In the genomic region with DNA sequence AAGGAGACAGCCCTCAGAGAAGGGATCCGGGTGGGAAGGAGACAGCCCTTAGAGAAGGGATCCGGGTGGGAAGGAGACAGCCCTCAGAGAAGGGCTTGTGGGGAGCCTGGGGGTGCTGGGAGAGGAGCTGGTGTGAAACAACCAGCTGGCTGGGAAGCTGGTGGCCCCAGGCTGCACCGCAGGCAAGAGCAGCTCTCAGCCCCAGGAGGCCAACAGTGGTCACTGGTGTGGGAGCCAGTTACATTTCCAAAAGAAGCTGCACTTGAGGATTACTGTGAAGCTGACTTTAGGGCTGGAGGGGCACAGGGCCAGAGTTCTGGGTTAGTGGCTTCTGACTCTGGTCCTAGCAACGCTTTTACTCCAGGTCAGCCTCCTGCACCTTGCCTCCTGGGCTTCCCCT, we compare ENCODE assay signal across 21 cellular contexts.
"Had no signal": no experiment of that assay in that cellular context is flagged by ENCODE, and none has a peak within 500 bp of the region (broad histone marks: within the 10 kb centered on the region; RNA-seq: fewer than 3 reads in every experiment).

No MANE protein-coding gene starts in this region.

- H3K4me1 Mint-ChIP-seq: endodermal cell had no signal

- H3K9me3 Mint-ChIP-seq: activated CD4-positive, alpha-beta memory T cell treated with anti-CD3 and anti-CD28 coated beads for 36 hours; activated naive CD8-positive, alpha-beta T cell treated with anti-CD3 and anti-CD28 coated beads, Interleukin-2, amount 50 U/mL, for 24 hours; endodermal cell; T-helper 1 cell treated with Interleukin-12 subunit alpha and Interleukin-12 subunit beta and Interleukin-4 antibody, amounts not matched to agents 30 μg/mL and 1 μg/mL, for 36 hours had no signal

- H3K9ac ChIP-seq: neural progenitor cell had no signal

- H3K36me3 ChIP-seq: gastroesophageal sphincter, heart right ventricle, neural progenitor cell, thoracic aorta, upper lobe of left lung had no signal

- H3K27ac ChIP-seq: gastroesophageal sphincter, heart right ventricle, neural progenitor cell, thoracic aorta, upper lobe of left lung had no signal

- H3K9me3 ChIP-seq: gastroesophageal sphincter, heart right ventricle, thoracic aorta, upper lobe of left lung had no signal

- DNase-seq: activated CD4-positive, alpha-beta memory T cell treated with anti-CD3 and anti-CD28 coated beads for 36 hours; activated CD4-positive, alpha-beta T cell treated with anti-CD3 and anti-CD28 coated beads for 48 hours; activated gamma-delta T cell; activated naive CD4-positive, alpha-beta T cell treated with anti-CD3 and anti-CD28 coated beads, Interleukin-2, amount 50 U/mL, for 16 hours; activated naive CD8-positive, alpha-beta T cell treated with anti-CD3 and anti-CD28 coated beads, Interleukin-2, amount 50 U/mL, for 24 hours; activated T-cell treated with anti-CD3 and anti-CD28 coated beads, Interleukin-2, amount 50 U/mL, for 48 hours; cerebellar nuclear complex; cortex of kidney; endodermal cell; heart right ventricle; islet precursor cell; naive B cell; stimulated activated CD4-positive, alpha-beta T cell treated with anti-CD3 and anti-CD28 coated beads, Interleukin-4, amount 100 ng/mL, for 1 hour; stimulated activated naive CD4-positive, alpha-beta T cell treated with Interleukin-2 at 50 U/mL for 16 hours; T1000 had no signal

- H3K36me3 Mint-ChIP-seq: activated CD4-positive, alpha-beta memory T cell treated with anti-CD3 and anti-CD28 coated beads for 36 hours; naive B cell had no signal

- H3K4me3 ChIP-seq: gastroesophageal sphincter, heart right ventricle, neural progenitor cell, thoracic aorta, upper lobe of left lung had no signal

- H3K27ac Mint-ChIP-seq: activated CD4-positive, alpha-beta memory T cell treated with anti-CD3 and anti-CD28 coated beads for 36 hours; activated naive CD8-positive, alpha-beta T cell treated with anti-CD3 and anti-CD28 coated beads, Interleukin-2, amount 50 U/mL, for 24 hours; endodermal cell; naive B cell; neural progenitor cell; T-helper 1 cell treated with Interleukin-12 subunit alpha and Interleukin-12 subunit beta and Interleukin-4 antibody, amounts not matched to agents 30 μg/mL and 1 μg/mL, for 36 hours had no signal

- ATAC-seq: activated naive CD8-positive, alpha-beta T cell treated with anti-CD3 and anti-CD28 coated beads, Interleukin-2, amount 50 U/mL, for 24 hours; gastroesophageal sphincter; heart right ventricle; left colon had no signal

- H3K4me2 ChIP-seq: neural progenitor cell had no signal

- H3K4me3 Mint-ChIP-seq: activated CD4-positive, alpha-beta memory T cell treated with anti-CD3 and anti-CD28 coated beads for 36 hours; activated naive CD8-positive, alpha-beta T cell treated with anti-CD3 and anti-CD28 coated beads, Interleukin-2, amount 50 U/mL, for 24 hours; endodermal cell; neural progenitor cell; T-helper 1 cell treated with Interleukin-12 subunit alpha and Interleukin-12 subunit beta and Interleukin-4 antibody, amounts not matched to agents 30 μg/mL and 1 μg/mL, for 36 hours had no signal
